In genomic region chr17:39923836-39924690, GRCh38 we compare ENCODE assay signal across 1 cellular context.
TF ChIP-seq lines count a peak whose summit lies in the region.

No MANE protein-coding gene starts in this region.

TF ChIP-seq in HepG2, 621 proteins besides CTCF, POLR2A, EP300 and RAD21 (continued from another document and continues in another):
- TF ChIP-seq ZHX2 (IDR thresholded peaks at IDR 0.05; ENCODE audit: low read depth) (no peak), ZHX2 (CRISPR knock-in tag; IDR thresholded peaks at IDR 0.05; ENCODE audit: borderline replicate concordance) (peak; percentile 86; the same call in 1 of the 2 replicates), NCOA2 (CRISPR knock-in tag; IDR thresholded peaks at IDR 0.05) (peak; percentile 96), ZNF180 (CRISPR knock-in tag; IDR thresholded peaks at IDR 0.05; ENCODE audit: borderline replicate concordance, low read depth) (0 out of 2 replicates have a peak, but pooled peaks have one; percentile 31), KLF6 (CRISPR knock-in tag; IDR thresholded peaks at IDR 0.05) (peak; percentile 90), NONO (IDR thresholded peaks at IDR 0.05) (no peak), NONO (CRISPR knock-in tag; conservative IDR thresholded peaks at IDR 0.05) (peak; percentile 96), TIGD3 (CRISPR knock-in tag; IDR thresholded peaks at IDR 0.05; ENCODE audit: borderline replicate concordance) (no peak), ARNTL (CRISPR knock-in tag; IDR thresholded peaks at IDR 0.05) (peak; percentile 94), ZNF276 (CRISPR knock-in tag; IDR thresholded peaks at IDR 0.05; ENCODE audit: low read depth) (peak; percentile 95), ZSCAN31 (CRISPR knock-in tag; IDR thresholded peaks at IDR 0.05; ENCODE audit: low read depth) (peak; percentile 98), CENPBD1 (CRISPR knock-in tag; IDR thresholded peaks at IDR 0.05; ENCODE audit: borderline replicate concordance, low read depth) (no peak), PATZ1 (CRISPR knock-in tag; IDR thresholded peaks at IDR 0.05) (peak; percentile 89), ZKSCAN8 (CRISPR knock-in tag; IDR thresholded peaks at IDR 0.05; ENCODE audit: borderline replicate concordance) (peak; percentile 97; the same call in 1 of the 2 replicates), ZFP62 (CRISPR knock-in tag; IDR thresholded peaks at IDR 0.05) (no peak), RFXAP (CRISPR knock-in tag; IDR thresholded peaks at IDR 0.05; ENCODE audit: borderline replicate concordance) (peak; percentile 97), MIER2 (CRISPR knock-in tag; IDR thresholded peaks at IDR 0.05) (peak; percentile 81), ZNF577 (CRISPR knock-in tag; IDR thresholded peaks at IDR 0.05; ENCODE audit: borderline replicate concordance, low read depth) (no peak), ZBTB2 (CRISPR knock-in tag; IDR thresholded peaks at IDR 0.05; ENCODE audit: low read depth) (peak; percentile 81), ZNF776 (CRISPR knock-in tag; IDR thresholded peaks at IDR 0.05) (peak; percentile 95), GATA4 (IDR thresholded peaks at IDR 0.05; ENCODE audit: borderline replicate concordance, low read depth) (peak; percentile 84; the same call in 1 of the 2 replicates), ZNF224 (CRISPR knock-in tag; IDR thresholded peaks at IDR 0.05) (no peak), HIC2 (CRISPR knock-in tag; IDR thresholded peaks at IDR 0.05; ENCODE audit: low read depth) (peak; percentile 99), BATF2 (CRISPR knock-in tag; IDR thresholded peaks at IDR 0.05) (peak; percentile 90), ZNF33B (CRISPR knock-in tag; IDR thresholded peaks at IDR 0.05) (peak; percentile 82; the same call in 1 of the 2 replicates), ATF2 (CRISPR knock-in tag; IDR thresholded peaks at IDR 0.05) (peak; percentile 88), ZNF350 (CRISPR knock-in tag; IDR thresholded peaks at IDR 0.05; ENCODE audit: borderline replicate concordance, low read depth) (peak; percentile 81), ZNF567 (CRISPR knock-in tag; IDR thresholded peaks at IDR 0.05; ENCODE audit: borderline replicate concordance) (peak; percentile 79), PTBP1 (IDR thresholded peaks at IDR 0.05; ENCODE audit: low read depth, low read length, poor library complexity, severe bottlenecking) (peak; percentile 32), ZNF777 (CRISPR knock-in tag; IDR thresholded peaks at IDR 0.05) (0 out of 2 replicates have a peak, but pooled peaks have one; percentile 38), NR0B2 (CRISPR knock-in tag; IDR thresholded peaks at IDR 0.05) (peak; percentile 74; the same call in 1 of the 2 replicates), ZNF383 (CRISPR knock-in tag; IDR thresholded peaks at IDR 0.05; ENCODE audit: borderline replicate concordance) (peak; percentile 78; the same call in 1 of the 2 replicates), ZNF260 (CRISPR knock-in tag; IDR thresholded peaks at IDR 0.05; ENCODE audit: borderline replicate concordance, low read depth) (0 out of 2 replicates have a peak, but pooled peaks have one; percentile 22), PHB2 (IDR thresholded peaks at IDR 0.05; ENCODE audit: partially characterized antibody) (no peak), ZNF33A (CRISPR knock-in tag; IDR thresholded peaks at IDR 0.05; ENCODE audit: borderline replicate concordance) (no peak), KDM3A (CRISPR knock-in tag; IDR thresholded peaks at IDR 0.05; ENCODE audit: low read depth) (peak; percentile 96), NFIC (IDR thresholded peaks at IDR 0.05; ENCODE audit: low read length) (peak; percentile 64; the same call in 1 of the 2 replicates), ZNF281 (CRISPR knock-in tag; IDR thresholded peaks at IDR 0.05; ENCODE audit: borderline replicate concordance) (peak; percentile 98), KAT8 (CRISPR knock-in tag; IDR thresholded peaks at IDR 0.05) (peak; percentile 94)
